ENCODE assay signal across 1 cellular context in the genomic region with DNA sequence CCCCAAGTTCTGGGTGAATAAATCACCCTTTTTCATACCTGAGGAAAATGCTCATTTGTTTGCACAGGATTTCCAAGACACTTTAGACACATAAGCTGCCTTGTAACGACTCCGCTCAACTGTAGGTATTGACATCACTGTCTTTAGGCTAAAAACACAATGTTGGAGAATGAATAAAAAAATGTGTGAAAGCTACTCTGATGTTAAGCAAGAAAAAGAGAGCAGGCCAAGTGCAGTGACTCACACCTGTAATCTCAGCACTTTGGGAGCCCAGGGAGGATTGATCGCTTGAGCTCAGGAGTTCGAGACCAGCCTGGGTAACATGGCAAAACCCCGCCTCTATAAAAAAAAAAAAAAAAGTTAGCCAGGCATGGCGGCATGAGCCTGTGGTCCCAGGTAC.
TF ChIP-seq lines count a peak whose summit lies in the region.

No MANE protein-coding gene starts in this region.

TF ChIP-seq in WTC11, 78 proteins besides CTCF, POLR2A, EP300 and RAD21 (continued from another document):
- TF ChIP-seq, protein P1, sequence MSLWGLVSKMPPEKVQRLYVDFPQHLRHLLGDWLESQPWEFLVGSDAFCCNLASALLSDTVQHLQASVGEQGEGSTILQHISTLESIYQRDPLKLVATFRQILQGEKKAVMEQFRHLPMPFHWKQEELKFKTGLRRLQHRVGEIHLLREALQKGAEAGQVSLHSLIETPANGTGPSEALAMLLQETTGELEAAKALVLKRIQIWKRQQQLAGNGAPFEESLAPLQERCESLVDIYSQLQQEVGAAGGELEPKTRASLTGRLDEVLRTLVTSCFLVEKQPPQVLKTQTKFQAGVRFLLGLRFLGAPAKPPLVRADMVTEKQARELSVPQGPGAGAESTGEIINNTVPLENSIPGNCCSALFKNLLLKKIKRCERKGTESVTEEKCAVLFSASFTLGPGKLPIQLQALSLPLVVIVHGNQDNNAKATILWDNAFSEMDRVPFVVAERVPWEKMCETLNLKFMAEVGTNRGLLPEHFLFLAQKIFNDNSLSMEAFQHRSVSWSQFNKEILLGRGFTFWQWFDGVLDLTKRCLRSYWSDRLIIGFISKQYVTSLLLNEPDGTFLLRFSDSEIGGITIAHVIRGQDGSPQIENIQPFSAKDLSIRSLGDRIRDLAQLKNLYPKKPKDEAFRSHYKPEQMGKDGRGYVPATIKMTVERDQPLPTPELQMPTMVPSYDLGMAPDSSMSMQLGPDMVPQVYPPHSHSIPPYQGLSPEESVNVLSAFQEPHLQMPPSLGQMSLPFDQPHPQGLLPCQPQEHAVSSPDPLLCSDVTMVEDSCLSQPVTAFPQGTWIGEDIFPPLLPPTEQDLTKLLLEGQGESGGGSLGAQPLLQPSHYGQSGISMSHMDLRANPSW (CRISPR knock-in tag; conservative IDR thresholded peaks at IDR 0.05; ENCODE audit: low read depth) = no peak
- TF ChIP-seq IRF2 (CRISPR knock-in tag; IDR thresholded peaks at IDR 0.05; ENCODE audit: borderline replicate concordance, low read depth) (no peak), EMX1 (CRISPR knock-in tag; IDR thresholded peaks at IDR 0.05) (no peak)
- TF ChIP-seq, protein P2, sequence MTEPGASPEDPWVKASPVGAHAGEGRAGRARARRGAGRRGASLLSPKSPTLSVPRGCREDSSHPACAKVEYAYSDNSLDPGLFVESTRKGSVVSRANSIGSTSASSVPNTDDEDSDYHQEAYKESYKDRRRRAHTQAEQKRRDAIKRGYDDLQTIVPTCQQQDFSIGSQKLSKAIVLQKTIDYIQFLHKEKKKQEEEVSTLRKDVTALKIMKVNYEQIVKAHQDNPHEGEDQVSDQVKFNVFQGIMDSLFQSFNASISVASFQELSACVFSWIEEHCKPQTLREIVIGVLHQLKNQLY (CRISPR knock-in tag; IDR thresholded peaks at IDR 0.05) = no peak
- TF ChIP-seq, protein P3, sequence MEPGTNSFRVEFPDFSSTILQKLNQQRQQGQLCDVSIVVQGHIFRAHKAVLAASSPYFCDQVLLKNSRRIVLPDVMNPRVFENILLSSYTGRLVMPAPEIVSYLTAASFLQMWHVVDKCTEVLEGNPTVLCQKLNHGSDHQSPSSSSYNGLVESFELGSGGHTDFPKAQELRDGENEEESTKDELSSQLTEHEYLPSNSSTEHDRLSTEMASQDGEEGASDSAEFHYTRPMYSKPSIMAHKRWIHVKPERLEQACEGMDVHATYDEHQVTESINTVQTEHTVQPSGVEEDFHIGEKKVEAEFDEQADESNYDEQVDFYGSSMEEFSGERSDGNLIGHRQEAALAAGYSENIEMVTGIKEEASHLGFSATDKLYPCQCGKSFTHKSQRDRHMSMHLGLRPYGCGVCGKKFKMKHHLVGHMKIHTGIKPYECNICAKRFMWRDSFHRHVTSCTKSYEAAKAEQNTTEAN (CRISPR knock-in tag; IDR thresholded peaks at IDR 0.05) = no peak
TF ChIP-seq in WTC11: peak in this region for 0.
